20 cellular contexts compared by ENCODE assay signal in the genomic region with DNA sequence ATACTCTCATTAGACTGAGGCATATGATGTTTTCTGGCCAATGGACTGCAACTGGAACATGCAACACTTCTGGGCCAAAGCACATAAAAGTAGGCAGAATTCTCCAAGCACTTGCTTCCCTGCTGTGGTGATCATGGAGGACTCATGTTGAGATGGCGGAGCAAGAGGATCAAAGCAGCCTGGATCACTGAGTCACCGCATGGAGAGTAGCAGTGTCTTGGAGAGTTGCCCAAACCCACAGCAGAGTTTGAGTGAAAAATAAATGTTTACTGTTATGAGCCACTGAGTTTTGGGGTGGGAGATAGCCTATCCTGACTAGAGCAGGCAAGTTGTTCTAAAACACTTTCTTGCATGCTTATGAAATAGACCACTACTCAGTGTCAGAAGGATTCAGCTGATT.
DNase-seq lines count a peak whose midpoint lies in the region; ATAC-seq, FAIRE-seq and TF ChIP-seq lines count a peak whose summit lies in the region.
"Had no signal": no experiment of that assay in that cellular context is flagged by ENCODE, and none has a peak within 500 bp of the region (broad histone marks: within the 10 kb centered on the region; RNA-seq: fewer than 3 reads in every experiment).

No MANE protein-coding gene starts in this region.

- FAIRE-seq in astrocyte (lab: Jason Lieb, UNC): no peak
- FAIRE-seq: A204.1 had no signal

- DNase-seq in DMS79 treated with DMSO at 0.1 percent for 48 hours (lab: John Stamatoyannopoulos, UW): peak; percentile 99
- DNase-seq in M059J (ENCODE audit: low read depth): peak; percentile 68
- peak; percentile 25 for DNase-seq in astrocyte (ENCODE audit: low read depth)
- DNase-seq in fibroblast of mammary gland (ENCODE audit: low read depth): peak; percentile 78
- DNase-seq in COLO829 (ENCODE audit: low spot score): no peak
- DNase-seq in stimulated activated naive B cell treated with anti-CD40 and anti-IgM and Interleukin-4, amounts not matched to agents 10 μg/mL and 1 μg/mL and 100 μg/mL, for 72 hours: no peak
- DNase-seq in occipital lobe (lab: John Stamatoyannopoulos, UW): no peak
- DNase-seq: CD8-positive, alpha-beta T cell; H7; Kasumi-1; MV-4-11; NCI-H187 treated with DMSO at 0.1 percent for 48 hours; NCI-H510A; NCI-H774; PC-9 had no signal

- H3K27me3 Mint-ChIP-seq in astrocyte (ENCODE audit: low read depth, unreplicated experiment): no peaks in the 10 kb centered on the region
- H3K27me3 Mint-ChIP-seq in stimulated activated naive B cell treated with anti-CD40 and anti-IgM and Interleukin-4, amounts not matched to agents 10 μg/mL and 1 μg/mL and 100 μg/mL, for 72 hours: peaks cover 6 to 10% of the 10 kb centered on the region in 2 donors

- peaks cover 2% of the 10 kb centered on the region for H3K4me1 ChIP-seq in astrocyte (ENCODE audit: insufficient read depth, low read length)
- H3K4me1 ChIP-seq: BLaER1 had no signal

- no peaks in the 10 kb centered on the region for H3K36me3 ChIP-seq in astrocyte (ENCODE audit: insufficient read depth, low read length)
- H3K36me3 ChIP-seq: BLaER1 had no signal

- H3K9me3 Mint-ChIP-seq in astrocyte (ENCODE audit: unreplicated experiment): peaks cover 2% of the 10 kb centered on the region
- peaks cover 3% of the 10 kb centered on the region in 2 donors for H3K9me3 Mint-ChIP-seq in stimulated activated naive B cell treated with anti-CD40 and anti-IgM and Interleukin-4, amounts not matched to agents 10 μg/mL and 1 μg/mL and 100 μg/mL, for 72 hours
- H3K9me3 Mint-ChIP-seq: CD8-positive, alpha-beta T cell had no signal

- no peaks in the 10 kb centered on the region for H3K9me3 ChIP-seq in astrocyte (ENCODE audit: insufficient read depth, low read depth, low read length)
- H3K9me3 ChIP-seq: BLaER1 had no signal

- H3K9ac ChIP-seq in astrocyte (ENCODE audit: low read length): no peak overlapping the region
- H3K9ac ChIP-seq: BLaER1 had no signal

- no peak overlapping the region for H3K27ac Mint-ChIP-seq in astrocyte (ENCODE audit: unreplicated experiment)
- H3K27ac Mint-ChIP-seq in stimulated activated naive B cell treated with anti-CD40 and anti-IgM and Interleukin-4, amounts not matched to agents 10 μg/mL and 1 μg/mL and 100 μg/mL, for 72 hours: no peak overlapping the region
- H3K27ac Mint-ChIP-seq: CD8-positive, alpha-beta T cell; IgD-negative memory B cell had no signal

- no peak overlapping the region for H3K27ac ChIP-seq in astrocyte (ENCODE audit: low read depth, low read length)
- H3K27ac ChIP-seq: BLaER1, PC-9 had no signal

- H3K36me3 Mint-ChIP-seq in astrocyte (ENCODE audit: low read depth, unreplicated experiment): peaks cover 2% of the 10 kb centered on the region
- H3K36me3 Mint-ChIP-seq in stimulated activated naive B cell treated with anti-CD40 and anti-IgM and Interleukin-4, amounts not matched to agents 10 μg/mL and 1 μg/mL and 100 μg/mL, for 72 hours: no peaks in the 10 kb centered on the region
- H3K36me3 Mint-ChIP-seq: CD8-positive, alpha-beta T cell; IgD-negative memory B cell had no signal

- H3K4me3 Mint-ChIP-seq in astrocyte (ENCODE audit: unreplicated experiment): no peak overlapping the region
- no peak overlapping the region for H3K4me3 Mint-ChIP-seq in stimulated activated naive B cell treated with anti-CD40 and anti-IgM and Interleukin-4, amounts not matched to agents 10 μg/mL and 1 μg/mL and 100 μg/mL, for 72 hours
- H3K4me3 Mint-ChIP-seq: CD8-positive, alpha-beta T cell; IgD-negative memory B cell had no signal

- H3K4me3 ChIP-seq in astrocyte (ENCODE audit: insufficient read depth, low read depth, low read length): no peak overlapping the region
- H3K4me3 ChIP-seq in fibroblast of mammary gland (ENCODE audit: control insufficient read depth, low read depth, low read length): no peak overlapping the region
- H3K4me3 ChIP-seq: BLaER1, PC-9 had no signal

- H3K27me3 ChIP-seq in astrocyte (ENCODE audit: insufficient read depth, low read length): no peaks in the 10 kb centered on the region
- H3K27me3 ChIP-seq: BLaER1 had no signal

- ATAC-seq in stimulated activated naive B cell treated with anti-CD40 and anti-IgM and Interleukin-4, amounts not matched to agents 10 μg/mL and 1 μg/mL and 100 μg/mL, for 72 hours (replicated peaks): no peak
- no peak for ATAC-seq in HG03520 (IDR thresholded peaks at IDR 0.05; ENCODE audit: unreplicated experiment)
- ATAC-seq: CD8-positive, alpha-beta T cell; Right ventricle myocardium inferior had no signal

- no peak overlapping the region for H2AFZ ChIP-seq in astrocyte (ENCODE audit: low read depth, low read length)
- H2AFZ ChIP-seq: PC-9 had no signal

- H3K4me2 ChIP-seq in astrocyte (ENCODE audit: low read length): no peak overlapping the region
- H3K4me2 ChIP-seq: BLaER1, PC-9 had no signal

- no peaks in the 10 kb centered on the region for H3K79me2 ChIP-seq in astrocyte (ENCODE audit: insufficient read depth, low read length)

- TF ChIP-seq CTCF in astrocyte (IDR thresholded peaks at IDR 0.05; ENCODE audit: insufficient read depth, low read depth, low read length): no peak
- no peak for TF ChIP-seq CTCF in fibroblast of mammary gland (conservative IDR thresholded peaks at IDR 0.05; ENCODE audit: control insufficient read depth, insufficient read depth, low read depth, low read length)

- H4K20me1 ChIP-seq in astrocyte (ENCODE audit: insufficient read depth, low read length): no peaks in the 10 kb centered on the region
- H4K20me1 ChIP-seq: BLaER1 had no signal

- peaks cover 7% of the 10 kb centered on the region for H3K4me1 Mint-ChIP-seq in astrocyte (ENCODE audit: low read depth, unreplicated experiment)
- peaks cover 5 to 14% of the 10 kb centered on the region in 2 donors for H3K4me1 Mint-ChIP-seq in stimulated activated naive B cell treated with anti-CD40 and anti-IgM and Interleukin-4, amounts not matched to agents 10 μg/mL and 1 μg/mL and 100 μg/mL, for 72 hours

Comparison
In these comparisons a context has a peak if more than half of its experiments do, and no peak if none do; other contexts are left out.
1. DNase-seq: peak in DMS79 treated with DMSO at 0.1 percent for 48 hours (single experiment), M059J (single experiment), astrocyte (single experiment) and fibroblast of mammary gland (single experiment); none in COLO829 (single experiment), stimulated activated naive B cell treated with anti-CD40 and anti-IgM and Interleukin-4, amounts not matched to agents 10 μg/mL and 1 μg/mL and 100 μg/mL, for 72 hours (single experiment) and occipital lobe (single experiment).